In genomic region chr6:84773431-84774173, GRCh38 we compare ENCODE assay signal across 8 cellular contexts. TPM values are rescaled to one million over a fixed set of nuclear protein-coding genes. Genes with fewer than 3 reads are reported as not detected.
DNase-seq lines count a peak whose midpoint lies in the region; ATAC-seq and TF ChIP-seq lines count a peak whose summit lies in the region.

No MANE protein-coding gene starts in this region.

- DNase-seq in activated naive CD4-positive, alpha-beta T cell treated with anti-CD3 and anti-CD28 coated beads, Interleukin-2, amount 10 ng/mL, durations not matched to agents 7 days and 5 days = no peak
- DNase-seq in activated naive CD4-positive, alpha-beta T cell treated with anti-CD3 and anti-CD28 coated beads, Interleukin-2, amount 50 U/mL, for 16 hours = no peak
- peak in 2 of 4 donors; percentile 13 to 24 for DNase-seq in body of pancreas
- DNase-seq in left lobe of liver (ENCODE audit: low spot score) = peak; percentile 51
- DNase-seq in upper lobe of left lung = peak in 1 of 2 donors; percentile 83
- no peak for DNase-seq in prostate gland (ENCODE audit: low spot score)

- WGBS in body of pancreas, 2 donors = 1% methylated on average over 38 to 69 of the region's 69 CpGs
- WGBS in upper lobe of left lung, 2 donors = 3 to 4% methylated on average over 13 to 65 of the region's 69 CpGs
- WGBS in prostate gland = 1% methylated on average over 68 of the region's 69 CpGs

- H3K27me3 Mint-ChIP-seq in activated naive CD4-positive, alpha-beta T cell treated with anti-CD3 and anti-CD28 coated beads, Interleukin-2, amount 10 ng/mL, durations not matched to agents 7 days and 5 days = peaks cover 65% of the 10 kb centered on the region

- TF ChIP-seq EP300 in upper lobe of left lung (IDR thresholded peaks at IDR 0.05) = no peak

- no peaks in the 10 kb centered on the region for H3K9me3 Mint-ChIP-seq in activated naive CD4-positive, alpha-beta T cell treated with anti-CD3 and anti-CD28 coated beads, Interleukin-2, amount 10 ng/mL, durations not matched to agents 7 days and 5 days

- peak overlapping the region; percentile 28 for H3K27ac Mint-ChIP-seq in activated naive CD4-positive, alpha-beta T cell treated with anti-CD3 and anti-CD28 coated beads, Interleukin-2, amount 10 ng/mL, durations not matched to agents 7 days and 5 days

- no peaks in the 10 kb centered on the region for H3K4me1 Mint-ChIP-seq in activated naive CD4-positive, alpha-beta T cell treated with anti-CD3 and anti-CD28 coated beads, Interleukin-2, amount 10 ng/mL, durations not matched to agents 7 days and 5 days

- no peak overlapping the region for H3K4me3 ChIP-seq in body of pancreas
- peak overlapping the region in 3 of 4 donors; percentile 22 to 40 (median 39) for H3K4me3 ChIP-seq in upper lobe of left lung
- H3K4me3 ChIP-seq in prostate gland = no peak overlapping the region

- no peaks in the 10 kb centered on the region for H3K36me3 Mint-ChIP-seq in activated naive CD4-positive, alpha-beta T cell treated with anti-CD3 and anti-CD28 coated beads, Interleukin-2, amount 10 ng/mL, durations not matched to agents 7 days and 5 days

- H3K4me3 Mint-ChIP-seq in activated naive CD4-positive, alpha-beta T cell treated with anti-CD3 and anti-CD28 coated beads, Interleukin-2, amount 10 ng/mL, durations not matched to agents 7 days and 5 days = no peak overlapping the region

- peak; percentile 20 for ATAC-seq in body of pancreas
- ATAC-seq in left lobe of liver = peak; percentile 69
- peak in 1 of 2 donors; percentile 68 for ATAC-seq in upper lobe of left lung (ENCODE audit: low FRiP score in 2 of 2)
- no peak for ATAC-seq in GM18858 (IDR thresholded peaks at IDR 0.05; ENCODE audit: unreplicated experiment)
- no peak for ATAC-seq in GM21528 (IDR thresholded peaks at IDR 0.05; ENCODE audit: low FRiP score, unreplicated experiment)

- H3K9me3 ChIP-seq in body of pancreas = no peaks in the 10 kb centered on the region
- H3K9me3 ChIP-seq in upper lobe of left lung = no peaks in the 10 kb centered on the region
- H3K9me3 ChIP-seq in prostate gland = no peaks in the 10 kb centered on the region

- intact Hi-C loops in body of pancreas (cut with DNase I) (no loop called here), prostate gland (cut with DNase I) (no loop called here)

- H3K36me3 ChIP-seq in body of pancreas (replicated peaks in 1 of 2; ENCODE audit: insufficient read depth in 1 of 2, low read depth in 2 of 2) (no peaks in the 10 kb centered on the region), upper lobe of left lung (no peaks in the 10 kb centered on the region), prostate gland (no peaks in the 10 kb centered on the region)

- CTCF ChIA-PET in activated naive CD4-positive, alpha-beta T cell treated with anti-CD3 and anti-CD28 coated beads, Interleukin-2, amount 10 ng/mL, durations not matched to agents 7 days and 5 days (lab: Charles Lee) = interaction anchor here (2.2 kb wide), 1 partner anchor 10 kb away, joined by 5 read pairs; no protein-coding TSS in a partner anchor

- H3K27me3 ChIP-seq in body of pancreas (peaks cover 0 to 71% of the 10 kb centered on the region in 2 donors), upper lobe of left lung (peaks cover 0 to 50% (median 28%) of the 10 kb centered on the region in 4 donors), prostate gland (replicated peaks; ENCODE audit: insufficient read depth) (peaks cover 36% of the 10 kb centered on the region)

- H3K4me1 ChIP-seq in body of pancreas (peaks cover 20% of the 10 kb centered on the region), upper lobe of left lung (peaks cover 0 to 20% (median 17%) of the 10 kb centered on the region in 4 donors), prostate gland (replicated peaks) (no peaks in the 10 kb centered on the region)

- TF ChIP-seq CTCF in body of pancreas (IDR thresholded peaks at IDR 0.05) = no peak
- TF ChIP-seq CTCF in upper lobe of left lung (IDR thresholded peaks at IDR 0.05) = no peak
- no peak for TF ChIP-seq CTCF in prostate gland (IDR thresholded peaks at IDR 0.05)

- H3K27ac ChIP-seq in body of pancreas = no peak overlapping the region
- H3K27ac ChIP-seq in upper lobe of left lung = no peak overlapping the region
- no peak overlapping the region for H3K27ac ChIP-seq in prostate gland

- TF ChIP-seq POLR2A in body of pancreas (IDR thresholded peaks at IDR 0.05) (no peak), upper lobe of left lung (IDR thresholded peaks at IDR 0.05) (no peak), prostate gland (IDR thresholded peaks at IDR 0.05) (no peak)

RNA-seq across cellular contexts. Expression of gene TBX18, which starts 9.2 kb away (rescaled TPM):
- total RNA-seq in body of pancreas (1 to 10 TPM in 1 of 2 donors, under 1 TPM in 1; 0.52 to 2.0 TPM), left lobe of liver (0.30 TPM), upper lobe of left lung (under 1 TPM in 3 of 6 donors, not detected in 3; 0.20 to 0.49 (median 0.44) TPM), prostate gland (1 to 10 TPM in 1 of 2 donors, under 1 TPM in 1; 0.05 to 3.4 TPM)

Comparison
In these comparisons a context has a peak if more than half of its experiments do, and no peak if none do; other contexts are left out.
1. ATAC-seq: peak in body of pancreas (single experiment) and left lobe of liver (single experiment); none in GM18858 (single experiment) and GM21528 (single experiment).
2. H3K4me3 ChIP-seq: peak in upper lobe of left lung (3 of 4); none in body of pancreas (0 of 2) and prostate gland (0 of 2).